Comparison of ENCODE assay signal across 29 cellular contexts in the genomic region with DNA sequence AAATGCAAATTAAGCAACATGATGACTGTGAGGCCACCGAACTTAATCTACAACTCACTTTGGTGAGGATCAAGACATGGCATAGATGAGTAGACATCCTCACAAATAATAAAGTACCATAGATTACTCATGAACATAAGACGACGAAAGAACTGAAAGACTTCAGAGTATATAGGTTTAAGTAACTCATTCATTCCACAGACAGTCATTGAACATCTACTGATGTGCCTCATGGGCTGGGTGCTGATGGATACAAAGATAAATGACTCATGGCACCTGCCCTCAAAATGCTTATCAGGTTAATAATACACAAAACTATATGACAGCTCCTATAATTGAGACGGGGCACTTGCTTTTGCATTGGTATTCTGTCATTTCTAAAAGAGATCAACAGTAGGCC.
"Had no signal": no experiment of that assay in that cellular context is flagged by ENCODE, and none has a peak within 500 bp of the region (broad histone marks: within the 10 kb centered on the region; RNA-seq: fewer than 3 reads in every experiment).

No MANE protein-coding gene starts in this region.

- DNase-seq: activated B cell treated with CpG ODN at 0.5 μM for 24 hours; activated CD4-positive, alpha-beta memory T cell treated with anti-CD3 and anti-CD28 coated beads for 36 hours; activated CD4-positive, alpha-beta T cell treated with anti-CD3 and anti-CD28 coated beads, Interleukin-2, amount 50 U/mL, for 1 hour; activated CD8-positive, alpha-beta memory T cell treated with anti-CD3 and anti-CD28 coated beads, Interleukin-2, amount 50 U/mL, for 48 hours; activated effector memory CD4-positive, alpha-beta T cell treated with anti-CD3 and anti-CD28 coated beads, Interleukin-2, amount 50 U/mL, for 16 hours; activated naive CD4-positive, alpha-beta T cell treated with Interleukin-2 at 50 U/mL for 16 hours; activated T-cell treated with anti-CD3 and anti-CD28 coated beads, Interleukin-2, amount 50 U/mL, for 48 hours; anterior cingulate cortex; cerebellar nuclear complex; Karpas-422; KBM-7; NCI-H1105; NCI-H1417 treated with DMSO at 0.1 percent for 48 hours; NCI-H187 treated with DMSO at 0.1 percent for 48 hours; NCI-H2081; NCI-H2171 treated with DMSO at 0.1 percent for 48 hours; NCI-H226; NCI-H446 treated with DMSO at 0.1 percent for 48 hours; NCI-H524; NCI-H69; NK-92 treated with Interleukin-12 subunit alpha and Interleukin-12 subunit beta, amount 100 ng/mL, for 24 hours; PC-9; Right ventricle myocardium superior; SW 1271; T-helper 1 cell; T-helper 9 cell had no signal

- H3K4me3 Mint-ChIP-seq: activated B cell treated with CpG ODN at 0.5 μM for 24 hours; activated CD4-positive, alpha-beta memory T cell treated with anti-CD3 and anti-CD28 coated beads for 36 hours; activated naive CD4-positive, alpha-beta T cell treated with anti-CD3 and anti-CD28 coated beads, Interleukin-2, amount 50 U/mL, for 24 hours; brain had no signal

- H3K27me3 Mint-ChIP-seq: activated B cell treated with CpG ODN at 0.5 μM for 24 hours, brain had no signal

- H3K9me3 Mint-ChIP-seq: activated B cell treated with CpG ODN at 0.5 μM for 24 hours; activated CD4-positive, alpha-beta memory T cell treated with anti-CD3 and anti-CD28 coated beads for 36 hours; activated naive CD4-positive, alpha-beta T cell treated with anti-CD3 and anti-CD28 coated beads, Interleukin-2, amount 50 U/mL, for 24 hours; brain had no signal

- FAIRE-seq: bronchial epithelial cell had no signal

- H3K27ac Mint-ChIP-seq: activated B cell treated with CpG ODN at 0.5 μM for 24 hours; activated CD4-positive, alpha-beta memory T cell treated with anti-CD3 and anti-CD28 coated beads for 36 hours; activated naive CD4-positive, alpha-beta T cell treated with anti-CD3 and anti-CD28 coated beads, Interleukin-2, amount 50 U/mL, for 24 hours had no signal

- H3K4me1 Mint-ChIP-seq: activated B cell treated with CpG ODN at 0.5 μM for 24 hours; activated naive CD4-positive, alpha-beta T cell treated with anti-CD3 and anti-CD28 coated beads, Interleukin-2, amount 50 U/mL, for 24 hours had no signal

- H3K36me3 Mint-ChIP-seq: activated CD4-positive, alpha-beta memory T cell treated with anti-CD3 and anti-CD28 coated beads for 36 hours; activated naive CD4-positive, alpha-beta T cell treated with anti-CD3 and anti-CD28 coated beads, Interleukin-2, amount 50 U/mL, for 24 hours had no signal
